ENCODE assay signal across 28 cellular contexts in genomic region chr19:8630796-8631424, GRCh38. TPM values are rescaled to one million over a fixed set of nuclear protein-coding genes. Genes with fewer than 3 reads are reported as not detected.
DNase-seq lines count a peak whose midpoint lies in the region; ATAC-seq, FAIRE-seq and TF ChIP-seq lines count a peak whose summit lies in the region.
"Had no signal": no experiment of that assay in that cellular context is flagged by ENCODE, and none has a peak within 500 bp of the region (broad histone marks: within the 10 kb centered on the region; RNA-seq: fewer than 3 reads in every experiment).

No MANE protein-coding gene starts in this region.

- no peak; a peak in 1 of 5 replicates for TF ChIP-seq EP300 in A549 (IDR thresholded peaks at IDR 0.05)

- peaks cover 56% of the 10 kb centered on the region for H3K4me1 ChIP-seq in A549
- peaks cover 9% of the 10 kb centered on the region for H3K4me1 ChIP-seq in astrocyte (ENCODE audit: insufficient read depth, low read length)
- H3K4me1 ChIP-seq in iPS-15b (ENCODE audit: control insufficient read depth, insufficient read depth, low read length), result peaks cover 9% of the 10 kb centered on the region
- no peaks in the 10 kb centered on the region for H3K4me1 ChIP-seq in testis
- H3K4me1 ChIP-seq: BE2C, Caco-2, right atrium auricular region, thyroid gland had no signal

- ATAC-seq in A549, result peak; percentile 11 to 86
- no peak for ATAC-seq in activated naive CD8-positive, alpha-beta T cell treated with anti-CD3 and anti-CD28 coated beads, Interleukin-2, amount 50 U/mL, for 24 hours
- ATAC-seq: activated CD4-positive, CD25-positive, alpha-beta regulatory T cell treated with anti-CD3 and anti-CD28 coated beads, Interleukin-2, amount 50 U/mL, for 24 hours; SK-N-SH treated with all-trans-retinoic acid at 6 μM for 48 hours; stimulated activated effector memory CD8-positive, alpha-beta T cell treated with anti-CD3 and anti-CD28 coated beads, Interleukin-12 subunit alpha, Interleukin-12 subunit beta, amount 100 ng/mL, for 72 hours had no signal

- H3K4me3 Mint-ChIP-seq in astrocyte (ENCODE audit: unreplicated experiment) (no peak overlapping the region), osteocyte (ENCODE audit: unreplicated experiment) (peak overlapping the region; percentile 17)
- no peak overlapping the region for H3K4me3 Mint-ChIP-seq in activated naive CD8-positive, alpha-beta T cell treated with anti-CD3 and anti-CD28 coated beads, Interleukin-2, amount 50 U/mL, for 24 hours
- H3K4me3 Mint-ChIP-seq: activated naive CD8-positive, alpha-beta T cell; stimulated activated effector memory CD8-positive, alpha-beta T cell treated with anti-CD3 and anti-CD28 coated beads, Interleukin-12 subunit alpha, Interleukin-12 subunit beta, amount 100 ng/mL, for 72 hours had no signal

- H3K27me3 Mint-ChIP-seq in astrocyte (ENCODE audit: low read depth, unreplicated experiment) (peaks cover 10% of the 10 kb centered on the region), osteocyte (ENCODE audit: unreplicated experiment) (no peaks in the 10 kb centered on the region)
- H3K27me3 Mint-ChIP-seq in activated naive CD8-positive, alpha-beta T cell treated with anti-CD3 and anti-CD28 coated beads, Interleukin-2, amount 50 U/mL, for 24 hours, result no peaks in the 10 kb centered on the region
- H3K27me3 Mint-ChIP-seq: activated naive CD8-positive, alpha-beta T cell had no signal

- 40% methylated on average over 5 of the region's 6 CpGs for WGBS in A549 (ENCODE audit: missing lambda C conversion rate)
- 58 to 61% methylated on average over 4 to 6 of the region's 6 CpGs for WGBS in testis, 2 donors

- H3K4me2 ChIP-seq in A549 (peak overlapping the region; percentile 60), astrocyte (ENCODE audit: low read length) (peak overlapping the region; percentile 74)

- no peaks in the 10 kb centered on the region for H3K27me3 ChIP-seq in astrocyte (ENCODE audit: insufficient read depth, low read length)
- H3K27me3 ChIP-seq in iPS-15b (ENCODE audit: control insufficient read depth, insufficient read depth, low read length), result no peaks in the 10 kb centered on the region
- H3K27me3 ChIP-seq in testis, result no peaks in the 10 kb centered on the region
- H3K27me3 ChIP-seq: BE2C, neutrophil, right atrium auricular region, thyroid gland had no signal

- TF ChIP-seq RAD21 in A549 (conservative IDR thresholded peaks at IDR 0.05 in 1 of 2, IDR thresholded peaks at IDR 0.05 in 1 of 2), result peak in 1 of 2 experiments; percentile 46; a peak in 1 of 5 replicates

- 0 out of 3 replicates have a peak, but pooled peaks cover 5% of the 10 kb centered on the region for H3K9me3 ChIP-seq in A549
- H3K9me3 ChIP-seq in astrocyte (ENCODE audit: insufficient read depth, low read depth, low read length), result no peaks in the 10 kb centered on the region
- H3K9me3 ChIP-seq in iPS-15b (ENCODE audit: control insufficient read depth, insufficient read depth, low read length), result no peaks in the 10 kb centered on the region
- no peaks in the 10 kb centered on the region for H3K9me3 ChIP-seq in testis
- H3K9me3 ChIP-seq: BE2C, neutrophil, thyroid gland had no signal

- H3K9ac ChIP-seq in astrocyte (ENCODE audit: low read length), result peak overlapping the region; percentile 68
- H3K9ac ChIP-seq in iPS-15b (ENCODE audit: low read depth, low read length), result no peak overlapping the region

- CTCF ChIA-PET in A549 (lab: Yijun Ruan, JAX), result interaction anchor here (0.7 to 3.8 kb wide), 4 partner anchors 11 to 51 kb away, joined by 3 to 19 read pairs (median 4); no protein-coding TSS in a partner anchor

- TF ChIP-seq CTCF in A549 (IDR thresholded peaks at IDR 0.05), result no peak
- no peak for TF ChIP-seq CTCF in astrocyte (IDR thresholded peaks at IDR 0.05; ENCODE audit: insufficient read depth, low read depth, low read length)
- no peak for TF ChIP-seq CTCF in osteocyte (IDR thresholded peaks at IDR 0.05)
- no peak for TF ChIP-seq CTCF in testis (IDR thresholded peaks at IDR 0.05)

- no peaks in the 10 kb centered on the region for H3K36me3 Mint-ChIP-seq in astrocyte (ENCODE audit: low read depth, unreplicated experiment)
- no peaks in the 10 kb centered on the region for H3K36me3 Mint-ChIP-seq in osteocyte (ENCODE audit: unreplicated experiment)
- no peaks in the 10 kb centered on the region for H3K36me3 Mint-ChIP-seq in activated naive CD8-positive, alpha-beta T cell treated with anti-CD3 and anti-CD28 coated beads, Interleukin-2, amount 50 U/mL, for 24 hours (ENCODE audit: low read depth)
- H3K36me3 Mint-ChIP-seq: activated naive CD8-positive, alpha-beta T cell; stimulated activated effector memory CD8-positive, alpha-beta T cell treated with anti-CD3 and anti-CD28 coated beads, Interleukin-12 subunit alpha, Interleukin-12 subunit beta, amount 100 ng/mL, for 72 hours had no signal

- DNase-seq in A549 (ENCODE audit: low read depth in 1 of 2, low spot score in 1 of 2) (no peak), astrocyte (ENCODE audit: low read depth) (no peak), osteocyte (ENCODE audit: extremely low spot score, unreplicated experiment) (no peak), medulla oblongata (ENCODE audit: extremely low spot score) (no peak), GM19240 (ENCODE audit: insufficient read length, low spot score) (no peak), testis (no peak)
- DNase-seq in activated naive CD8-positive, alpha-beta T cell treated with anti-CD3 and anti-CD28 coated beads, Interleukin-2, amount 50 U/mL, for 24 hours, result no peak
- DNase-seq: 8988T, BE2C, Caco-2, dermis blood vessel endothelial cell, Kasumi-1, NCI-H1092 treated with DMSO at 0.1 percent for 48 hours, NCI-H2081 treated with DMSO at 0.1 percent for 48 hours, T1000, thyroid gland had no signal

- TF ChIP-seq POLR2A in A549 (IDR thresholded peaks at IDR 0.05; ENCODE audit: low read length), result no peak
- no peak for TF ChIP-seq POLR2A in testis (IDR thresholded peaks at IDR 0.05)

- peak overlapping the region; percentile 56 for H2AFZ ChIP-seq in astrocyte (ENCODE audit: low read depth, low read length)

- POLR2A ChIA-PET in A549 (lab: Yijun Ruan, JAX), result interaction anchor here (0.7 kb wide), 1 partner anchor 9 kb away, joined by 3 read pairs; no protein-coding TSS in a partner anchor

- peaks cover 4% of the 10 kb centered on the region for H3K9me3 Mint-ChIP-seq in astrocyte (ENCODE audit: unreplicated experiment)
- no peaks in the 10 kb centered on the region for H3K9me3 Mint-ChIP-seq in osteocyte (ENCODE audit: unreplicated experiment)
- no peaks in the 10 kb centered on the region for H3K9me3 Mint-ChIP-seq in activated naive CD8-positive, alpha-beta T cell treated with anti-CD3 and anti-CD28 coated beads, Interleukin-2, amount 50 U/mL, for 24 hours
- H3K9me3 Mint-ChIP-seq: stimulated activated effector memory CD8-positive, alpha-beta T cell treated with anti-CD3 and anti-CD28 coated beads, Interleukin-12 subunit alpha, Interleukin-12 subunit beta, amount 100 ng/mL, for 72 hours had no signal

- no peaks in the 10 kb centered on the region for H3K79me2 ChIP-seq in astrocyte (ENCODE audit: insufficient read depth, low read length)

- H3K4me3 ChIP-seq in A549, result no peak overlapping the region
- no peak overlapping the region for H3K4me3 ChIP-seq in astrocyte (ENCODE audit: insufficient read depth, low read depth, low read length)
- H3K4me3 ChIP-seq in iPS-15b (ENCODE audit: low read depth, low read length), result peak overlapping the region; percentile 5
- no peak overlapping the region for H3K4me3 ChIP-seq in testis
- H3K4me3 ChIP-seq: right atrium auricular region, thyroid gland had no signal

- no peak overlapping the region for H3K27ac Mint-ChIP-seq in astrocyte (ENCODE audit: unreplicated experiment)
- peak overlapping the region; percentile 78 for H3K27ac Mint-ChIP-seq in osteocyte (ENCODE audit: unreplicated experiment)
- no peak overlapping the region for H3K27ac Mint-ChIP-seq in activated naive CD8-positive, alpha-beta T cell treated with anti-CD3 and anti-CD28 coated beads, Interleukin-2, amount 50 U/mL, for 24 hours
- H3K27ac Mint-ChIP-seq: activated naive CD8-positive, alpha-beta T cell; stimulated activated effector memory CD8-positive, alpha-beta T cell treated with anti-CD3 and anti-CD28 coated beads, Interleukin-12 subunit alpha, Interleukin-12 subunit beta, amount 100 ng/mL, for 72 hours had no signal

- intact Hi-C loops in testis (cut with DNase I; ENCODE audit: low total_unique reads), result no loop called here

- H3K4me1 Mint-ChIP-seq in astrocyte (ENCODE audit: low read depth, unreplicated experiment) (no peaks in the 10 kb centered on the region), osteocyte (ENCODE audit: unreplicated experiment) (peaks cover 29% of the 10 kb centered on the region)
- H3K4me1 Mint-ChIP-seq in activated naive CD8-positive, alpha-beta T cell treated with anti-CD3 and anti-CD28 coated beads, Interleukin-2, amount 50 U/mL, for 24 hours, result no peaks in the 10 kb centered on the region
- H3K4me1 Mint-ChIP-seq: stimulated activated effector memory CD8-positive, alpha-beta T cell treated with anti-CD3 and anti-CD28 coated beads, Interleukin-12 subunit alpha, Interleukin-12 subunit beta, amount 100 ng/mL, for 72 hours had no signal

- H3K36me3 ChIP-seq in astrocyte (ENCODE audit: insufficient read depth, low read length) (no peaks in the 10 kb centered on the region), iPS-15b (ENCODE audit: control insufficient read depth, insufficient read depth, low read length) (no peaks in the 10 kb centered on the region), testis (ENCODE audit: low read depth, missing control alignments) (no peaks in the 10 kb centered on the region)
- H3K36me3 ChIP-seq: BE2C, neutrophil, right atrium auricular region, thyroid gland had no signal

- peak overlapping the region; percentile 94 to 98 for H3K27ac ChIP-seq in A549
- H3K27ac ChIP-seq in astrocyte (ENCODE audit: low read depth, low read length), result peak overlapping the region; percentile 21
- H3K27ac ChIP-seq in testis, result no peak overlapping the region
- H3K27ac ChIP-seq: neutrophil, right atrium auricular region, thyroid gland had no signal

- H4K20me1 ChIP-seq in astrocyte (ENCODE audit: insufficient read depth, low read length), result no peaks in the 10 kb centered on the region

- FAIRE-seq in A549 (lab: Jason Lieb, UNC), result no peak
- no peak for FAIRE-seq in astrocyte (lab: Jason Lieb, UNC)
- FAIRE-seq: frontal cortex, RCC 7860 had no signal

RNA-seq across cellular contexts. Expression of gene NFILZ, which starts 0.5 kb away (rescaled TPM):
- polyA plus RNA-seq in A549 (2011; rRNA removed) (not detected in 2 replicates), A549 (2017; fragmentation: RNase III; extraction: RNeasy Plus Mini Kit Qiagen cat#74134 plus additional on column Dnase treatment) (not detected in 3 replicates), testis (ENCODE audit: insufficient read depth, low read depth, low replicate concordance) (4.0 TPM)
- polyA plus RNA-seq in A549 (2012; cell fraction: cytosol; rRNA removed), result not detected in 2 replicates
- polyA plus RNA-seq in A549 (2012; cell fraction: nucleus; rRNA removed), result not detected in 2 replicates
- polyA minus RNA-seq in A549 (2011; rRNA and poly(A)+ RNA removed), result not detected in 2 replicates
- total RNA-seq in astrocyte (not detected in 2 replicates), osteocyte (not detected in 2 replicates), testis (1 to 10 TPM; 1.4 to 4.6 TPM)
- total RNA-seq: activated CD8-positive, alpha-beta memory T cell treated with anti-CD3 and anti-CD28 coated beads for 36 hours; Caco-2; dermis blood vessel endothelial cell; epithelial cell of proximal tubule; frontal cortex; NCI-H460; right atrium auricular region; thyroid gland had no signal

RNA-seq across cellular contexts. Expression of gene ADAMTS10, which starts 20.4 kb away (rescaled TPM):
- 26.7 and 33.2 TPM in 2 replicates for polyA plus RNA-seq in A549 (2011; rRNA removed)
- polyA plus RNA-seq in A549 (2012; cell fraction: cytosol; rRNA removed), result 23.0 and 34.1 TPM in 2 replicates
- 263 and 313 TPM in 2 replicates for polyA plus RNA-seq in A549 (2012; cell fraction: nucleus; rRNA removed)
- 39.0 to 73.0 TPM (median 49.3 TPM) in 3 replicates for polyA plus RNA-seq in A549 (2017; fragmentation: RNase III; extraction: RNeasy Plus Mini Kit Qiagen cat#74134 plus additional on column Dnase treatment)
- polyA minus RNA-seq in A549 (2011; rRNA and poly(A)+ RNA removed), result 28.3 and 29.4 TPM in 2 replicates
- total RNA-seq in astrocyte, result 34.0 and 35.1 TPM in 2 replicates
- total RNA-seq in osteocyte, result 86.5 and 96.2 TPM in 2 replicates
- total RNA-seq in testis, result 10 to 100 TPM; 27.9 to 31.9 TPM
- 7.2 TPM for polyA plus RNA-seq in testis (ENCODE audit: insufficient read depth, low read depth, low replicate concordance)

RNA-seq across cellular contexts. Expression of gene MYO1F, which starts 53.7 kb away (rescaled TPM):
- polyA plus RNA-seq in A549 (2011; rRNA removed) (0.37 and 0.95 TPM in 2 replicates), A549 (2017; fragmentation: RNase III; extraction: RNeasy Plus Mini Kit Qiagen cat#74134 plus additional on column Dnase treatment) (0.17 to 0.24 TPM (median 0.23 TPM) in 3 replicates), testis (ENCODE audit: insufficient read depth, low read depth, low replicate concordance) (5.9 TPM)
- polyA plus RNA-seq in A549 (2012; cell fraction: cytosol; rRNA removed), result 0.45 TPM in 2 replicates
- 0.60 and 0.76 TPM in 2 replicates for polyA plus RNA-seq in A549 (2012; cell fraction: nucleus; rRNA removed)
- 1.2 and 1.9 TPM in 2 replicates for polyA minus RNA-seq in A549 (2011; rRNA and poly(A)+ RNA removed)
- total RNA-seq in astrocyte (0.12 and 0.23 TPM in 2 replicates), osteocyte (0.31 and 0.43 TPM in 2 replicates), testis (1 to 10 TPM; 4.7 to 6.7 TPM)

Comparison
In these comparisons a context has a peak if more than half of its experiments do, and no peak if none do; other contexts are left out.
1. H3K27ac ChIP-seq: peak in A549 (2 of 2) and astrocyte (single experiment); none in testis (0 of 2).